In genomic region chr6:31952890-31953289, GRCh38 we compare ENCODE assay signal across 1 cellular context.
TF ChIP-seq lines count a peak whose summit lies in the region.

No MANE protein-coding gene starts in this region.

TF ChIP-seq in WTC11, 78 proteins besides CTCF, POLR2A, EP300 and RAD21 (continued from another document):
- TF ChIP-seq, protein P1, sequence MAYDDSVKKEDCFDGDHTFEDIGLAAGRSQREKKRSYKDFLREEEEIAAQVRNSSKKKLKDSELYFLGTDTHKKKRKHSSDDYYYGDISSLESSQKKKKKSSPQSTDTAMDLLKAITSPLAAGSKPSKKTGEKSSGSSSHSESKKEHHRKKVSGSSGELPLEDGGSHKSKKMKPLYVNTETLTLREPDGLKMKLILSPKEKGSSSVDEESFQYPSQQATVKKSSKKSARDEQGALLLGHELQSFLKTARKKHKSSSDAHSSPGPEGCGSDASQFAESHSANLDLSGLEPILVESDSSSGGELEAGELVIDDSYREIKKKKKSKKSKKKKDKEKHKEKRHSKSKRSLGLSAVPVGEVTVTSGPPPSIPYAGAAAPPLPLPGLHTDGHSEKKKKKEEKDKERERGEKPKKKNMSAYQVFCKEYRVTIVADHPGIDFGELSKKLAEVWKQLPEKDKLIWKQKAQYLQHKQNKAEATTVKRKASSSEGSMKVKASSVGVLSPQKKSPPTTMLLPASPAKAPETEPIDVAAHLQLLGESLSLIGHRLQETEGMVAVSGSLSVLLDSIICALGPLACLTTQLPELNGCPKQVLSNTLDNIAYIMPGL (CRISPR knock-in tag; IDR thresholded peaks at IDR 0.05) = no peak
- no peak for TF ChIP-seq ATF6 (CRISPR knock-in tag; IDR thresholded peaks at IDR 0.05)
- TF ChIP-seq, protein P2, sequence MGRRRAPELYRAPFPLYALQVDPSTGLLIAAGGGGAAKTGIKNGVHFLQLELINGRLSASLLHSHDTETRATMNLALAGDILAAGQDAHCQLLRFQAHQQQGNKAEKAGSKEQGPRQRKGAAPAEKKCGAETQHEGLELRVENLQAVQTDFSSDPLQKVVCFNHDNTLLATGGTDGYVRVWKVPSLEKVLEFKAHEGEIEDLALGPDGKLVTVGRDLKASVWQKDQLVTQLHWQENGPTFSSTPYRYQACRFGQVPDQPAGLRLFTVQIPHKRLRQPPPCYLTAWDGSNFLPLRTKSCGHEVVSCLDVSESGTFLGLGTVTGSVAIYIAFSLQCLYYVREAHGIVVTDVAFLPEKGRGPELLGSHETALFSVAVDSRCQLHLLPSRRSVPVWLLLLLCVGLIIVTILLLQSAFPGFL (CRISPR knock-in tag; IDR thresholded peaks at IDR 0.05; ENCODE audit: borderline replicate concordance) = no peak
- TF ChIP-seq FOXP1 (CRISPR knock-in tag; IDR thresholded peaks at IDR 0.05; ENCODE audit: borderline replicate concordance) = no peak
- TF ChIP-seq ZNF416 (CRISPR knock-in tag; IDR thresholded peaks at IDR 0.05) = no peak
